In the genomic region with DNA sequence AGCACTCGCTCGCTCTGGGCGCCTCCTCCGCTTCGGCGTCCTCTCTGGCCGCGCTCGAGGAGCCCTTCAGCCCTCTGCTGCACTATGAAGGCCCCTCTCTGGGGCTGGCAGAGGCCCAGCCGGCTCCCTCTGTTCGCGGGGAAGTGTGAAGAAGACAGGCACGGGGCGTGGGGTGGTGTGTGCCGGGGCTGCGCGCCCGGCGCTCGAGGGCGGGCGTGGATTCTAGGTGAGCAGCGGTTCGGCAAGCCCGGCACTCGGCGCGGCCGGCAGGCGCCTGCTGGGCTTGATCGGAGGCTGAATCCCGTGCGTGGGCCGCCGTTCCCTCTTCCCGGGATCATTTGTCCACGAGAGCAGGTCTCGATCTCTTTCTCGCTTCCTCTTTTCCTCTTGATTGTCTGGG, we compare ENCODE assay signal across 33 cellular contexts.
"Had no signal": no experiment of that assay in that cellular context is flagged by ENCODE, and none has a peak within 500 bp of the region (broad histone marks: within the 10 kb centered on the region; RNA-seq: fewer than 3 reads in every experiment).

No MANE protein-coding gene starts in this region.

- H3K4me3 ChIP-seq: adrenal gland, body of pancreas, esophagus muscularis mucosa, gastrocnemius medialis, heart left ventricle had no signal

- H3K4me3 Mint-ChIP-seq: activated B cell treated with CpG ODN at 0.5 μM for 24 hours; activated CD4-positive, alpha-beta memory T cell treated with anti-CD3 and anti-CD28 coated beads for 36 hours; activated CD4-positive, alpha-beta T cell treated with anti-CD3 and anti-CD28 coated beads, Interleukin-2, amount 10 ng/mL, durations not matched to agents 24 days and 14 days; activated CD8-positive, alpha-beta memory T cell treated with anti-CD3 and anti-CD28 coated beads, Interleukin-2, amount 10 ng/mL, durations not matched to agents 7 days and 5 days; activated CD8-positive, alpha-beta T cell treated with anti-CD3 and anti-CD28 coated beads, Interleukin-2, amount 10 ng/mL, durations not matched to agents 7 days and 5 days; activated naive CD4-positive, alpha-beta T cell treated with anti-CD3 and anti-CD28 coated beads for 36 hours; activated naive CD4-positive, alpha-beta T cell treated with anti-CD3 and anti-CD28 coated beads, Interleukin-2, amount 50 U/mL, for 24 hours; activated naive CD8-positive, alpha-beta T cell treated with anti-CD3 and anti-CD28 coated beads for 36 hours; activated naive CD8-positive, alpha-beta T cell treated with anti-CD3 and anti-CD28 coated beads, Interleukin-2, amount 50 U/mL, for 24 hours; activated T-helper 1 cell treated with anti-CD3 and anti-CD28 coated beads, Interleukin-12 subunit alpha, Interleukin-12 subunit beta, Interleukin-2, Interleukin-4 antibody, amounts not matched to agents 30 ng/mL and 10 ng/mL and 1 ng/mL, durations not matched to agents 14 hours and 24 hours and 36 hours; effector memory CD8-positive, alpha-beta T cell had no signal

- H3K9me3 Mint-ChIP-seq: activated B cell treated with CpG ODN at 0.5 μM for 24 hours; activated CD4-positive, alpha-beta memory T cell treated with anti-CD3 and anti-CD28 coated beads for 36 hours; activated CD4-positive, alpha-beta T cell treated with anti-CD3 and anti-CD28 coated beads, Interleukin-2, amount 10 ng/mL, durations not matched to agents 24 days and 14 days; activated naive CD4-positive, alpha-beta T cell treated with anti-CD3 and anti-CD28 coated beads for 36 hours; activated naive CD4-positive, alpha-beta T cell treated with anti-CD3 and anti-CD28 coated beads, Interleukin-2, amount 50 U/mL, for 24 hours; activated naive CD8-positive, alpha-beta T cell treated with anti-CD3 and anti-CD28 coated beads for 36 hours; activated T-helper 1 cell treated with anti-CD3 and anti-CD28 coated beads, Interleukin-12 subunit alpha, Interleukin-12 subunit beta, Interleukin-2, Interleukin-4 antibody, amounts not matched to agents 30 ng/mL and 10 ng/mL and 1 ng/mL, durations not matched to agents 14 hours and 24 hours and 36 hours; activated T-helper 2 cell treated with anti-CD3 and anti-CD28 coated beads, Interferon-gamma antibody, Interleukin-2, Interleukin-4, amounts not matched to agents 10 μg/mL and 5 μg/mL and 100 μg/mL, durations not matched to agents 14 hours and 24 hours and 36 hours had no signal

- H3K27me3 Mint-ChIP-seq: activated B cell treated with CpG ODN at 0.5 μM for 24 hours; activated CD4-positive, alpha-beta memory T cell treated with anti-CD3 and anti-CD28 coated beads for 36 hours; activated CD4-positive, alpha-beta T cell treated with anti-CD3 and anti-CD28 coated beads, Interleukin-2, amount 10 ng/mL, durations not matched to agents 24 days and 14 days; activated CD8-positive, alpha-beta memory T cell treated with anti-CD3 and anti-CD28 coated beads, Interleukin-2, amount 10 ng/mL, durations not matched to agents 7 days and 5 days; activated naive CD8-positive, alpha-beta T cell treated with anti-CD3 and anti-CD28 coated beads, Interleukin-2, amount 50 U/mL, for 24 hours had no signal

- H3K4me1 ChIP-seq: adrenal gland, body of pancreas, esophagus muscularis mucosa, foreskin keratinocyte, gastrocnemius medialis, heart left ventricle had no signal

- H3K27ac Mint-ChIP-seq: activated B cell treated with CpG ODN at 0.5 μM for 24 hours; activated CD4-positive, alpha-beta memory T cell treated with anti-CD3 and anti-CD28 coated beads for 36 hours; activated CD4-positive, alpha-beta T cell treated with anti-CD3 and anti-CD28 coated beads, Interleukin-2, amount 10 ng/mL, durations not matched to agents 24 days and 14 days; activated CD8-positive, alpha-beta memory T cell treated with anti-CD3 and anti-CD28 coated beads, Interleukin-2, amount 10 ng/mL, durations not matched to agents 7 days and 5 days; activated CD8-positive, alpha-beta T cell treated with anti-CD3 and anti-CD28 coated beads, Interleukin-2, amount 10 ng/mL, durations not matched to agents 7 days and 5 days; activated naive CD4-positive, alpha-beta T cell treated with anti-CD3 and anti-CD28 coated beads for 36 hours; activated naive CD4-positive, alpha-beta T cell treated with anti-CD3 and anti-CD28 coated beads, Interleukin-2, amount 50 U/mL, for 24 hours; activated naive CD8-positive, alpha-beta T cell treated with anti-CD3 and anti-CD28 coated beads for 36 hours; activated naive CD8-positive, alpha-beta T cell treated with anti-CD3 and anti-CD28 coated beads, Interleukin-2, amount 50 U/mL, for 24 hours; activated T-helper 1 cell treated with anti-CD3 and anti-CD28 coated beads, Interleukin-12 subunit alpha, Interleukin-12 subunit beta, Interleukin-2, Interleukin-4 antibody, amounts not matched to agents 30 ng/mL and 10 ng/mL and 1 ng/mL, durations not matched to agents 14 hours and 24 hours and 36 hours; activated T-helper 2 cell treated with anti-CD3 and anti-CD28 coated beads, Interferon-gamma antibody, Interleukin-2, Interleukin-4, amounts not matched to agents 10 μg/mL and 5 μg/mL and 100 μg/mL, durations not matched to agents 14 hours and 24 hours and 36 hours; effector memory CD8-positive, alpha-beta T cell had no signal

- DNase-seq: activated B cell treated with CpG ODN at 0.5 μM for 24 hours; activated CD4-positive, alpha-beta memory T cell treated with anti-CD3 and anti-CD28 coated beads for 36 hours; activated CD4-positive, alpha-beta T cell treated with anti-CD3 and anti-CD28 coated beads, Interleukin-2, amount 10 ng/mL, durations not matched to agents 24 days and 14 days; activated CD8-positive, alpha-beta memory T cell treated with anti-CD3 and anti-CD28 coated beads, Interleukin-2, amount 10 ng/mL, durations not matched to agents 7 days and 5 days; activated CD8-positive, alpha-beta memory T cell treated with anti-CD3 and anti-CD28 coated beads, Interleukin-2, amount 50 U/mL, for 4 hours; activated CD8-positive, alpha-beta T cell treated with anti-CD3 and anti-CD28 coated beads, Interleukin-2, amount 10 ng/mL, durations not matched to agents 7 days and 5 days; activated effector memory CD4-positive, alpha-beta T cell treated with anti-CD3 and anti-CD28 coated beads, Interleukin-2, amount 50 U/mL, for 16 hours; activated naive CD4-positive, alpha-beta T cell treated with anti-CD3 and anti-CD28 coated beads for 36 hours; activated naive CD8-positive, alpha-beta T cell treated with anti-CD3 and anti-CD28 coated beads for 36 hours; activated naive CD8-positive, alpha-beta T cell treated with anti-CD3 and anti-CD28 coated beads, Interleukin-2, amount 50 U/mL, for 24 hours; activated T-cell treated with anti-CD3 and anti-CD28 coated beads, Interleukin-2, amount 50 U/mL, for 1 hour; activated T-cell treated with anti-CD3 and anti-CD28 coated beads, Interleukin-2, amount 50 U/mL, for 48 hours; adrenal gland; amygdala; aorta; body of pancreas; caudate nucleus; cortex of kidney; dermis blood vessel endothelial cell; effector CD4-positive, alpha-beta T cell; effector memory CD8-positive, alpha-beta T cell; erythroblast; foreskin keratinocyte; gastrocnemius medialis; glutamatergic neuron; heart left ventricle; T-helper 2 cell; WERI-Rb-1 had no signal

- ATAC-seq: activated CD4-positive, CD25-positive, alpha-beta regulatory T cell treated with anti-CD3 and anti-CD28 coated beads, Interleukin-2, amount 50 U/mL, for 24 hours; activated CD8-positive, alpha-beta memory T cell treated with anti-CD3 and anti-CD28 coated beads, Interleukin-2, amount 10 ng/mL, durations not matched to agents 7 days and 5 days; activated CD8-positive, alpha-beta T cell treated with anti-CD3 and anti-CD28 coated beads, Interleukin-2, amount 10 ng/mL, durations not matched to agents 7 days and 5 days; activated naive CD8-positive, alpha-beta T cell treated with anti-CD3 and anti-CD28 coated beads, Interleukin-2, amount 50 U/mL, for 24 hours; body of pancreas; effector memory CD8-positive, alpha-beta T cell; foreskin keratinocyte; gastrocnemius medialis; heart left ventricle had no signal

- H3K27me3 ChIP-seq: adrenal gland, esophagus muscularis mucosa, foreskin keratinocyte, gastrocnemius medialis had no signal

- H3K9me3 ChIP-seq: adrenal gland, body of pancreas, esophagus muscularis mucosa, gastrocnemius medialis, heart left ventricle had no signal

- H3K4me1 Mint-ChIP-seq: activated B cell treated with CpG ODN at 0.5 μM for 24 hours; activated CD4-positive, alpha-beta T cell treated with anti-CD3 and anti-CD28 coated beads, Interleukin-2, amount 10 ng/mL, durations not matched to agents 24 days and 14 days; activated CD8-positive, alpha-beta memory T cell treated with anti-CD3 and anti-CD28 coated beads, Interleukin-2, amount 10 ng/mL, durations not matched to agents 7 days and 5 days; activated naive CD8-positive, alpha-beta T cell treated with anti-CD3 and anti-CD28 coated beads for 36 hours had no signal

- H3K27ac ChIP-seq: adrenal gland, body of pancreas, esophagus muscularis mucosa, foreskin keratinocyte, gastrocnemius medialis, heart left ventricle, WERI-Rb-1 had no signal

- H3K36me3 ChIP-seq: adrenal gland, esophagus muscularis mucosa, gastrocnemius medialis, heart left ventricle, WERI-Rb-1 had no signal

- H3K36me3 Mint-ChIP-seq: activated CD4-positive, alpha-beta memory T cell treated with anti-CD3 and anti-CD28 coated beads for 36 hours; activated CD8-positive, alpha-beta memory T cell treated with anti-CD3 and anti-CD28 coated beads, Interleukin-2, amount 10 ng/mL, durations not matched to agents 7 days and 5 days; activated naive CD4-positive, alpha-beta T cell treated with anti-CD3 and anti-CD28 coated beads, Interleukin-2, amount 50 U/mL, for 24 hours; activated naive CD8-positive, alpha-beta T cell treated with anti-CD3 and anti-CD28 coated beads for 36 hours had no signal
